15 cellular contexts compared by ENCODE assay signal in the genomic region with DNA sequence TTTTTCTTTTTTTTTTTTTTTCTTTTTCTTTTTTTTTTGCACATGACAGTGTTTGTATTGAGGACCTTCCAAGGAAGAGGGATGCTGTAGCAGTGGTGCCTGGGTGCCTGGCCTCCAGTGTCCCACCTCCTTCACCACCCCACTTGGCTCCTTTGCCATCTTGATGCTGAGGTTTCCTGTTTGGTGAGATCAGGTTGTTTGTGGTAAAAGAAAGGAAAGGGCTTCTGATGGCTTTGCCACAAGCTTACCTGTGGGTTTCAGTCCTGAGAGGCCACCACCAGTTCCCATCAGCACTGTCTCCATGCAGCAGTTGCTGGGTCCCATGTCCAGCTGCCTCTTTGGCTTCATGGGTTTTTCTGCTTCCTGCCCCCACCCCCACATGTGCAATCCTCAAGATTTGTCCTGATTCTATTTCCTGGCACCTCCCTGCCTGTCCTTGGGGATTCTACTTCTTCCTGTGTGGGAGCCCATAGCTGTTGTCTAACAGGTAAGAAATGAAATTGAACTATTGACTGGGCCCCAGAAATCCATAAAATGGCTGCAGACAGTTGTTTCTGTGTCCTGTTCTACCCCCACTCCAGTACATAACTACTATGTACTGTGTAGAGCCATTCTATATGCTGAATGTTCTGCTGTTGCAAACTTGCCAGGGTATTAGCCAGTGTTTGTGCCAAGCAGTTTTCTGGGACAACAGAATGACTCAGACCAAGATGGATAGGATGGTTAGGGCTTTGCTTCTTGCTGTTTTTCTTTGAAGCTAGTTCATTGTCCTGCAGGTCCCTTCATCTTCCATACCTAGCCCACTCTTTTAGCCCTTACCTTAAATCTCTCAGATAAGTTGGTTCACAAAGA. TPM values are rescaled to one million over a fixed set of nuclear protein-coding genes. Genes with fewer than 3 reads are reported as not detected.
DNase-seq lines count a peak whose midpoint lies in the region; ATAC-seq and TF ChIP-seq lines count a peak whose summit lies in the region.
"Had no signal": no experiment of that assay in that cellular context is flagged by ENCODE, and none has a peak within 500 bp of the region (broad histone marks: within the 10 kb centered on the region; RNA-seq: fewer than 3 reads in every experiment).

No MANE protein-coding gene starts in this region.

- H4K20me1 ChIP-seq in PC-3 (ENCODE audit: low read length) (no peaks in the 10 kb centered on the region), mammary epithelial cell (ENCODE audit: insufficient read depth, low read length) (no peaks in the 10 kb centered on the region)

- H3K36me3 Mint-ChIP-seq in activated CD4-positive, alpha-beta T cell treated with anti-CD3 and anti-CD28 coated beads, Interleukin-2, amount 10 ng/mL, durations not matched to agents 24 days and 14 days (ENCODE audit: low read depth) = peaks cover 69% of the 10 kb centered on the region

- no peak overlapping the region for H3K27ac ChIP-seq in PC-3 (ENCODE audit: low read length)
- H3K27ac ChIP-seq in mammary epithelial cell (ENCODE audit: insufficient read depth, low read depth, low read length) = no peak overlapping the region
- H3K27ac ChIP-seq in psoas muscle = peak overlapping the region; percentile 94
- H3K27ac ChIP-seq: gastroesophageal sphincter had no signal

- no peaks in the 10 kb centered on the region for H3K27me3 ChIP-seq in PC-3 (ENCODE audit: low read length)
- no peaks in the 10 kb centered on the region for H3K27me3 ChIP-seq in mammary epithelial cell (ENCODE audit: insufficient read depth, low read length)
- H3K27me3 ChIP-seq in psoas muscle (ENCODE audit: insufficient read depth in 3 of 3, low read length in 2 of 3) = no peaks in the 10 kb centered on the region
- H3K27me3 ChIP-seq: gastroesophageal sphincter had no signal

- CTCF ChIA-PET in PC-3 (lab: Charles Lee) = no interaction called here
- CTCF ChIA-PET in mammary epithelial cell (lab: Charles Lee; ENCODE audit: low non-redundant PET) = no interaction called here

- H3K36me3 ChIP-seq in PC-3 (ENCODE audit: low read depth, low read length) (peaks cover 55% of the 10 kb centered on the region), mammary epithelial cell (ENCODE audit: insufficient read depth, low read length) (peaks cover 37% of the 10 kb centered on the region), psoas muscle (ENCODE audit: insufficient read depth in 1 of 2, low read depth in 1 of 2) (peaks cover 26 to 72% of the 10 kb centered on the region in 2 donors)

- H3K9ac ChIP-seq in PC-3 (ENCODE audit: low read length) (no peak overlapping the region), mammary epithelial cell (ENCODE audit: insufficient read depth, low read length) (no peak overlapping the region)

- no peaks in the 10 kb centered on the region for H3K9me3 Mint-ChIP-seq in activated CD4-positive, alpha-beta T cell treated with anti-CD3 and anti-CD28 coated beads, Interleukin-2, amount 10 ng/mL, durations not matched to agents 24 days and 14 days
- H3K9me3 Mint-ChIP-seq: neural crest cell had no signal

- H3K4me2 ChIP-seq in PC-3 (ENCODE audit: low read length) (no peak overlapping the region), mammary epithelial cell (ENCODE audit: insufficient read depth, low read depth, low read length) (no peak overlapping the region)

- in situ Hi-C loops in mammary epithelial cell (cut with MboI; ENCODE audit: low sequenced_read_pairs in 2 of 2) = no loop called here

- dilution Hi-C loops in mammary epithelial cell (cut with HindIII; ENCODE audit: low sequenced_read_pairs) = no loop called here

- H3K79me2 ChIP-seq in PC-3 (ENCODE audit: low read length) = no peaks in the 10 kb centered on the region
- H3K79me2 ChIP-seq in mammary epithelial cell (ENCODE audit: insufficient read depth, low read length) = peaks cover 2% of the 10 kb centered on the region

- H3K4me1 Mint-ChIP-seq in activated CD4-positive, alpha-beta T cell treated with anti-CD3 and anti-CD28 coated beads, Interleukin-2, amount 10 ng/mL, durations not matched to agents 24 days and 14 days = peaks cover 69% of the 10 kb centered on the region

- peak overlapping the region; percentile 51 for H3K4me3 Mint-ChIP-seq in activated CD4-positive, alpha-beta T cell treated with anti-CD3 and anti-CD28 coated beads, Interleukin-2, amount 10 ng/mL, durations not matched to agents 24 days and 14 days

- no peaks in the 10 kb centered on the region for H3K9me3 ChIP-seq in PC-3 (ENCODE audit: low read length)
- no peaks in the 10 kb centered on the region for H3K9me3 ChIP-seq in mammary epithelial cell (replicated peaks; ENCODE audit: insufficient read depth, low read length)
- no peaks in the 10 kb centered on the region for H3K9me3 ChIP-seq in psoas muscle
- H3K9me3 ChIP-seq: gastroesophageal sphincter had no signal

- ATAC-seq in PC-3 = no peak
- no peak for ATAC-seq in psoas muscle
- no peak for ATAC-seq in GM21529 (IDR thresholded peaks at IDR 0.05; ENCODE audit: unreplicated experiment)
- ATAC-seq: gastroesophageal sphincter, left cardiac atrium had no signal

- no peaks in the 10 kb centered on the region for H3K9me2 ChIP-seq in PC-3 (replicated peaks; ENCODE audit: low read length)

- H3K4me3 ChIP-seq in PC-3 (ENCODE audit: low read length) (no peak overlapping the region), mammary epithelial cell (replicated peaks in 1 of 3; ENCODE audit: insufficient read depth in 1 of 3, low read depth in 2 of 3, low read length in 3 of 3) (no peak overlapping the region), psoas muscle (no peak overlapping the region)
- H3K4me3 ChIP-seq: gastroesophageal sphincter had no signal

- TF ChIP-seq CTCF in PC-3 (conservative IDR thresholded peaks at IDR 0.05; ENCODE audit: low read depth, low read length) = no peak
- no peak for TF ChIP-seq CTCF in mammary epithelial cell (conservative IDR thresholded peaks at IDR 0.05 in 1 of 2, IDR thresholded peaks at IDR 0.05 in 1 of 2; ENCODE audit: extremely low read depth in 1 of 2, insufficient read depth in 1 of 2, low read depth in 1 of 2, low read length in 2 of 2)
- TF ChIP-seq CTCF in psoas muscle (IDR thresholded peaks at IDR 0.05) = no peak

- DNase-seq in activated CD4-positive, alpha-beta T cell treated with anti-CD3 and anti-CD28 coated beads, Interleukin-2, amount 10 ng/mL, durations not matched to agents 24 days and 14 days = peak; percentile 78
- no peak for DNase-seq in activated CD4-positive, alpha-beta T cell treated with anti-CD3 and anti-CD28 coated beads, Interleukin-2, amount 50 U/mL, for 48 hours
- DNase-seq in PC-3 (no peak), mammary epithelial cell (no peak), psoas muscle (peak in 1 of 2 donors; percentile 20), NCI-H146 treated with DMSO at 0.1 percent for 48 hours (lab: John Stamatoyannopoulos, UW; ENCODE audit: unreplicated experiment) (no peak), HuH-7.5 (ENCODE audit: low spot score) (no peak)
- DNase-seq: cortex of kidney, EL, left cardiac atrium, NCI-H1436 had no signal

- BruUV-seq in PC-3 (replicated peaks; lab: Mats Ljungman, UMichigan) (TSS peak; percentile 15), mammary epithelial cell (replicated peaks; lab: Mats Ljungman, UMichigan) (TSS peak; percentile 23)

- H2AFZ ChIP-seq in PC-3 (ENCODE audit: low read length) = no peak overlapping the region
- no peak overlapping the region for H2AFZ ChIP-seq in mammary epithelial cell (ENCODE audit: low read depth, low read length)

- H3K4me1 ChIP-seq in PC-3 (ENCODE audit: insufficient read depth, low read length) (peaks cover 11% of the 10 kb centered on the region), mammary epithelial cell (ENCODE audit: insufficient read depth, low read length) (peaks cover 13% of the 10 kb centered on the region), psoas muscle (peaks cover 43% of the 10 kb centered on the region)

- H3K27me3 Mint-ChIP-seq in activated CD4-positive, alpha-beta T cell treated with anti-CD3 and anti-CD28 coated beads, Interleukin-2, amount 10 ng/mL, durations not matched to agents 24 days and 14 days = no peaks in the 10 kb centered on the region

- POLR2A ChIA-PET in PC-3 (lab: Charles Lee; ENCODE audit: unreplicated experiment) = interaction anchor here (0.6 to 0.7 kb wide), 2 partner anchors 139 to 483 kb away, joined by 3 to 7 read pairs; no protein-coding TSS in a partner anchor

- intact Hi-C loops in activated CD4-positive, alpha-beta T cell treated with anti-CD3 and anti-CD28 coated beads, Interleukin-2, amount 10 ng/mL, durations not matched to agents 24 days and 14 days (cut with micrococcal nuclease) = no loop called here
- intact Hi-C loops in PC-3 (cut with micrococcal nuclease) (no loop called here), mammary epithelial cell (cut with micrococcal nuclease) (no loop called here), psoas muscle (cut with DNase I) (no loop called here)

- no peaks in the 10 kb centered on the region for H3F3A ChIP-seq in PC-3 (ENCODE audit: low read length, unreplicated experiment)

- peak overlapping the region; percentile 78 for H3K27ac Mint-ChIP-seq in activated CD4-positive, alpha-beta T cell treated with anti-CD3 and anti-CD28 coated beads, Interleukin-2, amount 10 ng/mL, durations not matched to agents 24 days and 14 days

RNA-seq across cellular contexts. Expression of gene CCDC28B, which starts 4.2 kb away (rescaled TPM):
- 37.1 and 38.1 TPM in 2 replicates for total RNA-seq in activated CD4-positive, alpha-beta T cell treated with anti-CD3 and anti-CD28 coated beads, Interleukin-2, amount 10 ng/mL, durations not matched to agents 24 days and 14 days
- 4.7 and 5.5 TPM in 2 replicates for total RNA-seq in PC-3 (2014; rRNA removed)
- total RNA-seq in mammary epithelial cell = 1 to 10 TPM; 1.7 to 6.9 TPM
- polyA plus RNA-seq in mammary epithelial cell = 4.3 TPM
- 1.9 TPM for polyA minus RNA-seq in mammary epithelial cell
- total RNA-seq in psoas muscle = 10 to 100 TPM; 38.7 to 69.2 (median 51.3) TPM
- 10 to 100 TPM; 22.2 to 63.6 (median 44.3) TPM for polyA plus RNA-seq in psoas muscle

RNA-seq across cellular contexts. Expression of gene IQCC, which starts 9.3 kb away (rescaled TPM):
- 6.1 and 6.4 TPM in 2 replicates for total RNA-seq in activated CD4-positive, alpha-beta T cell treated with anti-CD3 and anti-CD28 coated beads, Interleukin-2, amount 10 ng/mL, durations not matched to agents 24 days and 14 days
- 8.5 and 11.8 TPM in 2 replicates for total RNA-seq in PC-3 (2014; rRNA removed)
- 1 to 10 TPM; 2.2 to 3.9 TPM for total RNA-seq in mammary epithelial cell
- polyA plus RNA-seq in mammary epithelial cell = 3.4 TPM
- 0.57 TPM for polyA minus RNA-seq in mammary epithelial cell
- total RNA-seq in psoas muscle = 1 to 10 TPM in 1 of 4 donors, under 1 TPM in 3; 0.24 to 1.1 (median 0.59) TPM
- polyA plus RNA-seq in psoas muscle = 1 to 10 TPM in 1 of 3 donors, under 1 TPM in 2; 0.46 to 1.2 (median 0.69) TPM

RNA-seq across cellular contexts. Expression of gene DCDC2B, which starts 12.7 kb away (rescaled TPM):
- 0.12 TPM in 1 of 2 replicates, not detected in the other for total RNA-seq in activated CD4-positive, alpha-beta T cell treated with anti-CD3 and anti-CD28 coated beads, Interleukin-2, amount 10 ng/mL, durations not matched to agents 24 days and 14 days
- total RNA-seq in PC-3 (2014; rRNA removed) (not detected in 2 replicates), mammary epithelial cell (not detected), psoas muscle (not detected)
- polyA plus RNA-seq in mammary epithelial cell (not detected), psoas muscle (under 1 TPM in 1 of 3 donors, not detected in 2; 0.04 TPM)
- polyA minus RNA-seq in mammary epithelial cell = not detected
- total RNA-seq: A172, gastroesophageal sphincter, left cardiac atrium, neural crest cell had no signal

RNA-seq across cellular contexts. Expression of gene TXLNA, which starts 16.7 kb away (rescaled TPM):
- total RNA-seq in activated CD4-positive, alpha-beta T cell treated with anti-CD3 and anti-CD28 coated beads, Interleukin-2, amount 10 ng/mL, durations not matched to agents 24 days and 14 days = 105 and 106 TPM in 2 replicates
- total RNA-seq in PC-3 (2014; rRNA removed) = 64.2 and 79.0 TPM in 2 replicates
- total RNA-seq in mammary epithelial cell = 100 to 1,000 TPM in 1 of 2 donors, 10 to 100 TPM in 1; 53.5 to 100 TPM
- polyA plus RNA-seq in mammary epithelial cell = 32.4 TPM
- 75.9 TPM for polyA minus RNA-seq in mammary epithelial cell
- 10 to 100 TPM; 12.9 to 21.5 (median 19.7) TPM for total RNA-seq in psoas muscle
- polyA plus RNA-seq in psoas muscle = 10 to 100 TPM in 2 of 3 donors, 1 to 10 TPM in 1; 8.0 to 15.7 (median 12.6) TPM

RNA-seq across cellular contexts. Expression of gene TMEM234, which starts 26.0 kb away (rescaled TPM):
- total RNA-seq in activated CD4-positive, alpha-beta T cell treated with anti-CD3 and anti-CD28 coated beads, Interleukin-2, amount 10 ng/mL, durations not matched to agents 24 days and 14 days = 10.6 and 10.9 TPM in 2 replicates
- total RNA-seq in PC-3 (2014; rRNA removed) (4.2 and 7.7 TPM in 2 replicates), mammary epithelial cell (10 to 100 TPM; 18.2 to 24.4 TPM), psoas muscle (1 to 10 TPM; 2.6 to 7.7 (median 4.5) TPM)
- polyA plus RNA-seq in mammary epithelial cell (16.2 TPM), psoas muscle (1 to 10 TPM; 4.6 to 9.8 (median 7.1) TPM)
- 24.5 TPM for polyA minus RNA-seq in mammary epithelial cell
